ENCODE assay signal across 11 cellular contexts in genomic region chr2:66585616-66586015, GRCh38.
DNase-seq lines count a peak whose midpoint lies in the region; ATAC-seq and TF ChIP-seq lines count a peak whose summit lies in the region.
"Had no signal": no experiment of that assay in that cellular context is flagged by ENCODE, and none has a peak within 500 bp of the region (broad histone marks: within the 10 kb centered on the region; RNA-seq: fewer than 3 reads in every experiment).

No MANE protein-coding gene starts in this region.

- no peaks in the 10 kb centered on the region for H3K4me1 ChIP-seq in mucosa of descending colon (ENCODE audit: low read depth)
- no peaks in the 10 kb centered on the region for H3K4me1 ChIP-seq in upper lobe of right lung

- H3K36me3 ChIP-seq in mucosa of descending colon (ENCODE audit: low read depth) (no peaks in the 10 kb centered on the region), upper lobe of right lung (no peaks in the 10 kb centered on the region)

- H3K27ac ChIP-seq in upper lobe of right lung: peak overlapping the region; percentile 90

- intact Hi-C loops in mucosa of descending colon (cut with DNase I, micrococcal nuclease) (no loop called here), upper lobe of right lung (cut with DNase I) (no loop called here)

- H3K27me3 ChIP-seq in upper lobe of right lung: peaks cover 51% of the 10 kb centered on the region

- no peak overlapping the region for H3K4me3 ChIP-seq in mucosa of descending colon
- H3K4me3 ChIP-seq in upper lobe of right lung: no peak overlapping the region

- DNase-seq in NCI-H1930 (lab: John Stamatoyannopoulos, UW) (peak; percentile 59), NCI-H69 (lab: John Stamatoyannopoulos, UW) (peak; percentile 85), mucosa of descending colon (no peak), upper lobe of right lung (no peak), HPDE6-E6E7 (ENCODE audit: extremely low spot score) (no peak), NCI-H1092 treated with DMSO at 0.1 percent for 48 hours (lab: John Stamatoyannopoulos, UW) (no peak)
- DNase-seq: CD4-positive, CD25-positive, alpha-beta regulatory T cell; HCEC 1CT; NCI-H226 had no signal

- TF ChIP-seq CTCF in mucosa of descending colon (IDR thresholded peaks at IDR 0.05): no peak
- TF ChIP-seq CTCF in upper lobe of right lung (IDR thresholded peaks at IDR 0.05): no peak

- H3K9me3 ChIP-seq in mucosa of descending colon (no peaks in the 10 kb centered on the region), upper lobe of right lung (no peaks in the 10 kb centered on the region)

- ATAC-seq in mucosa of descending colon (peak; percentile 19), upper lobe of right lung (no peak), GM18520 (IDR thresholded peaks at IDR 0.05; ENCODE audit: unreplicated experiment) (no peak)
- ATAC-seq: Panc1 had no signal

Comparison
In these comparisons a context has a peak if more than half of its experiments do, and no peak if none do; other contexts are left out.
1. DNase-seq: peak in NCI-H1930 (2 of 2) and NCI-H69 (single experiment); none in mucosa of descending colon (0 of 3), upper lobe of right lung (single experiment), HPDE6-E6E7 (single experiment) and NCI-H1092 treated with DMSO at 0.1 percent for 48 hours (single experiment).